Comparison of ENCODE assay signal across 1 cellular context in the genomic region with DNA sequence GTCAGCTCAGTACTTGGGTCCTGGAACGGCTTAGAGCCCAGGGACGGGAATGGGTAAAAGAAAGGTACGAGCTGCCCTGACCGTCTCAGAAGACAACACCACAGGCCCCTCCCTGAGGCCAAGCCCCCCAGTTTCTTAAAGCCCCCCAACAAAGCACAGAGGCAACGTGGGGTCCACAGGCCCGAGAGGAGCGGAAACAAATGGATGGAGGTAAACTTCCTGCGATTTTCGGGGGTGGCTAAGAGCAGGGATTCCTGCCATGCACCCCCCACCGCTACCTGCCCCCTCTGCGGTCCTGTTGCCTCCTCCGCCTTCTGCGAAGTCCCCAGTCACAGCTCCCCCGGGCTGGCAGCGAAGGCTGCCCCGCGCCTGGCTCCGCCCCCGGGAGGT.
TF ChIP-seq lines count a peak whose summit lies in the region.

No MANE protein-coding gene starts in this region.

TF ChIP-seq in GM23338, 12 proteins besides CTCF, POLR2A, EP300 and RAD21 (continued from another document):
- TF ChIP-seq, protein P1, sequence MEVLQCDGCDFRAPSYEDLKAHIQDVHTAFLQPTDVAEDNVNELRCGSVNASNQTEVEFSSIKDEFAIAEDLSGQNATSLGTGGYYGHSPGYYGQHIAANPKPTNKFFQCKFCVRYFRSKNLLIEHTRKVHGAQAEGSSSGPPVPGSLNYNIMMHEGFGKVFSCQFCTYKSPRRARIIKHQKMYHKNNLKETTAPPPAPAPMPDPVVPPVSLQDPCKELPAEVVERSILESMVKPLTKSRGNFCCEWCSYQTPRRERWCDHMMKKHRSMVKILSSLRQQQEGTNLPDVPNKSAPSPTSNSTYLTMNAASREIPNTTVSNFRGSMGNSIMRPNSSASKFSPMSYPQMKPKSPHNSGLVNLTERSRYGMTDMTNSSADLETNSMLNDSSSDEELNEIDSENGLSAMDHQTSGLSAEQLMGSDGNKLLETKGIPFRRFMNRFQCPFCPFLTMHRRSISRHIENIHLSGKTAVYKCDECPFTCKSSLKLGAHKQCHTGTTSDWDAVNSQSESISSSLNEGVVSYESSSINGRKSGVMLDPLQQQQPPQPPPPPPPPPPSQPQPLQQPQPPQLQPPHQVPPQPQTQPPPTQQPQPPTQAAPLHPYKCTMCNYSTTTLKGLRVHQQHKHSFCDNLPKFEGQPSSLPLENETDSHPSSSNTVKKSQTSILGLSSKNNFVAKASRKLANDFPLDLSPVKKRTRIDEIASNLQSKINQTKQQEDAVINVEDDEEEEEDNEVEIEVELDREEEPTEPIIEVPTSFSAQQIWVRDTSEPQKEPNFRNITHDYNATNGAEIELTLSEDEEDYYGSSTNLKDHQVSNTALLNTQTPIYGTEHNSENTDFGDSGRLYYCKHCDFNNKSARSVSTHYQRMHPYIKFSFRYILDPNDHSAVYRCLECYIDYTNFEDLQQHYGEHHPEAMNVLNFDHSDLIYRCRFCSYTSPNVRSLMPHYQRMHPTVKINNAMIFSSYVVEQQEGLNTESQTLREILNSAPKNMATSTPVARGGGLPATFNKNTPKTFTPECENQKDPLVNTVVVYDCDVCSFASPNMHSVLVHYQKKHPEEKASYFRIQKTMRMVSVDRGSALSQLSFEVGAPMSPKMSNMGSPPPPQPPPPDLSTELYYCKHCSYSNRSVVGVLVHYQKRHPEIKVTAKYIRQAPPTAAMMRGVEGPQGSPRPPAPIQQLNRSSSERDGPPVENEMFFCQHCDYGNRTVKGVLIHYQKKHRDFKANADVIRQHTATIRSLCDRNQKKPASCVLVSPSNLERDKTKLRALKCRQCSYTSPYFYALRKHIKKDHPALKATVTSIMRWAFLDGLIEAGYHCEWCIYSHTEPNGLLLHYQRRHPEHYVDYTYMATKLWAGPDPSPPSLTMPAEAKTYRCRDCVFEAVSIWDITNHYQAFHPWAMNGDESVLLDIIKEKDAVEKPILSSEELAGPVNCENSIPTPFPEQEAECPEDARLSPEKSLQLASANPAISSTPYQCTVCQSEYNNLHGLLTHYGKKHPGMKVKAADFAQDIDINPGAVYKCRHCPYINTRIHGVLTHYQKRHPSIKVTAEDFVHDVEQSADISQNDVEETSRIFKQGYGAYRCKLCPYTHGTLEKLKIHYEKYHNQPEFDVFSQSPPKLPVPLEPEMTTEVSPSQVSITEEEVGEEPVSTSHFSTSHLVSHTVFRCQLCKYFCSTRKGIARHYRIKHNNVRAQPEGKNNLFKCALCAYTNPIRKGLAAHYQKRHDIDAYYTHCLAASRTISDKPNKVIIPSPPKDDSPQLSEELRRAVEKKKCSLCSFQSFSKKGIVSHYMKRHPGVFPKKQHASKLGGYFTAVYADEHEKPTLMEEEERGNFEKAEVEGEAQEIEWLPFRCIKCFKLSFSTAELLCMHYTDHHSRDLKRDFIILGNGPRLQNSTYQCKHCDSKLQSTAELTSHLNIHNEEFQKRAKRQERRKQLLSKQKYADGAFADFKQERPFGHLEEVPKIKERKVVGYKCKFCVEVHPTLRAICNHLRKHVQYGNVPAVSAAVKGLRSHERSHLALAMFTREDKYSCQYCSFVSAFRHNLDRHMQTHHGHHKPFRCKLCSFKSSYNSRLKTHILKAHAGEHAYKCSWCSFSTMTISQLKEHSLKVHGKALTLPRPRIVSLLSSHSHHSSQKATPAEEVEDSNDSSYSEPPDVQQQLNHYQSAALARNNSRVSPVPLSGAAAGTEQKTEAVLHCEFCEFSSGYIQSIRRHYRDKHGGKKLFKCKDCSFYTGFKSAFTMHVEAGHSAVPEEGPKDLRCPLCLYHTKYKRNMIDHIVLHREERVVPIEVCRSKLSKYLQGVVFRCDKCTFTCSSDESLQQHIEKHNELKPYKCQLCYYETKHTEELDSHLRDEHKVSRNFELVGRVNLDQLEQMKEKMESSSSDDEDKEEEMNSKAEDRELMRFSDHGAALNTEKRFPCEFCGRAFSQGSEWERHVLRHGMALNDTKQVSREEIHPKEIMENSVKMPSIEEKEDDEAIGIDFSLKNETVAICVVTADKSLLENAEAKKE (CRISPR knock-in tag; IDR thresholded peaks at IDR 0.05), result no peak
- TF ChIP-seq EZH2 (IDR thresholded peaks at IDR 0.05; ENCODE audit: low read depth, unreplicated experiment), result no peak
- no peak for TF ChIP-seq EZH2phosphoT487 (IDR thresholded peaks at IDR 0.05; ENCODE audit: unreplicated experiment)
- TF ChIP-seq ZNF114 (CRISPR knock-in tag; IDR thresholded peaks at IDR 0.05), result no peak
- no peak for TF ChIP-seq STAT1 (IDR thresholded peaks at IDR 0.05; ENCODE audit: unreplicated experiment)
- TF ChIP-seq ZNF331 (CRISPR knock-in tag; IDR thresholded peaks at IDR 0.05; ENCODE audit: low read depth), result no peak
- TF ChIP-seq POLR2AphosphoS5 (IDR thresholded peaks at IDR 0.05; ENCODE audit: low read depth), result no peak
